ENCODE assay signal across 18 cellular contexts in the genomic region with DNA sequence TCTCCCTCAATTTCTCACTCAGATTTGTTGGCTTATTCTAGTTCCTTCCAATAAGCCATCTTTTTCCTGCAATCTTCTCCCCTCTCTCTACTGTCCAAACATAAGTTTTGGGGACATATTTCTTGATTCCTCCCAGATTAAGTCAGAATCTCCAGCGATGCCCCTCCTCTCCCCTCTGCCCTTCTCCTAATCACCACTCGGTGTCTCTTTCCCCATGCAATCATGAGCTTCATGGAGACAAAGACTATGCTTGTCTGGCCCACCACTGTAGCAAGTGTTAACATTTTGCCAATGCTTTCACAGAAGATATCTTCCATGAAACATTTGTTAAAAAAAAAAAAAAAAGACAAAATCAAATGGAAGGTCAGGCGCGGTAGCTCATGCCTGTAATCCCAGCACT. TPM values are rescaled to one million over a fixed set of nuclear protein-coding genes. Genes with fewer than 3 reads are reported as not detected.
DNase-seq lines count a peak whose midpoint lies in the region; TF ChIP-seq lines count a peak whose summit lies in the region.
"Had no signal": no experiment of that assay in that cellular context is flagged by ENCODE, and none has a peak within 500 bp of the region (broad histone marks: within the 10 kb centered on the region; RNA-seq: fewer than 3 reads in every experiment).

No MANE protein-coding gene starts in this region.

- DNase-seq in Caco-2 (peak; percentile 43 to 48), choroid plexus epithelial cell (ENCODE audit: low read depth) (no peak), mesendoderm (peak; percentile 51), hippocampal formation (lab: John Stamatoyannopoulos, UW) (no peak), glutamatergic neuron (no peak)
- no peak for DNase-seq in activated CD4-positive, alpha-beta T cell treated with anti-CD3 and anti-CD28 coated beads, Interleukin-2, amount 10 ng/mL, durations not matched to agents 7 days and 5 days
- DNase-seq: activated CD4-positive, alpha-beta T cell treated with anti-CD3 and anti-CD28 coated beads, Interleukin-2, amount 50 U/mL, for 1 hour; activated naive CD8-positive, alpha-beta T cell treated with anti-CD3 and anti-CD28 coated beads, Interleukin-2, amount 50 U/mL, for 24 hours; CD4-positive, CD25-positive, alpha-beta regulatory T cell; heart right ventricle; NCI-H2081; Right ventricle myocardium superior; stimulated activated CD4-positive, alpha-beta T cell treated with anti-CD3 and anti-CD28 coated beads, Interleukin-12 subunit alpha, Interleukin-12 subunit beta, amount 100 ng/mL, for 4 hours; stimulated activated naive CD8-positive, alpha-beta T cell treated with anti-CD3 and anti-CD28 coated beads, Interleukin-15, amount 100 ng/mL, for 72 hours; T-helper 9 cell had no signal

- H3K4me1 Mint-ChIP-seq in Caco-2 (ENCODE audit: low read depth, unreplicated experiment) (peaks cover 20% of the 10 kb centered on the region), glutamatergic neuron (ENCODE audit: low read depth, unreplicated experiment) (no peaks in the 10 kb centered on the region)
- peaks cover 10% of the 10 kb centered on the region for H3K4me1 Mint-ChIP-seq in activated CD4-positive, alpha-beta T cell treated with anti-CD3 and anti-CD28 coated beads, Interleukin-2, amount 10 ng/mL, durations not matched to agents 7 days and 5 days

- CTCF ChIA-PET in Caco-2 (lab: Charles Lee) = interaction anchor here (0.6 to 2.1 kb wide), 11 partner anchors 9 to 98 kb away, joined by 3 to 37 read pairs (median 5); a partner anchor contains a TSS
- CTCF ChIA-PET in activated CD4-positive, alpha-beta T cell treated with anti-CD3 and anti-CD28 coated beads, Interleukin-2, amount 10 ng/mL, durations not matched to agents 7 days and 5 days (lab: Charles Lee) = interaction anchor here (0.6 kb wide), 2 partner anchors 179 to 626 kb away, joined by 3 to 5 read pairs; no protein-coding TSS in a partner anchor

- H3K4me1 ChIP-seq in Caco-2 (peaks cover 11% of the 10 kb centered on the region), Loucy (ENCODE audit: insufficient read depth, low read length, poor library complexity, severe bottlenecking) (no peaks in the 10 kb centered on the region), mesendoderm (ENCODE audit: control insufficient read depth, low read depth, low read length) (no peaks in the 10 kb centered on the region)

- H2AK5ac ChIP-seq in mesendoderm (ENCODE audit: low read length) = no peak overlapping the region

- H2BK15ac ChIP-seq in mesendoderm (replicated peaks; ENCODE audit: low read depth) = no peak overlapping the region

- H3K79me2 ChIP-seq in Loucy (ENCODE audit: insufficient read depth, low read length) = no peaks in the 10 kb centered on the region
- H3K79me2 ChIP-seq in mesendoderm (ENCODE audit: control insufficient read depth, insufficient read depth, low read length) = no peaks in the 10 kb centered on the region

- H3K27ac ChIP-seq in mesendoderm (ENCODE audit: low read depth, low read length) = no peak overlapping the region
- H3K27ac ChIP-seq: epithelial cell of prostate, heart right ventricle had no signal

- no TSS peak for BruUV-seq in Caco-2 (replicated peaks; lab: Mats Ljungman, UMichigan)

- H3K79me1 ChIP-seq in mesendoderm (ENCODE audit: low read length) = no peaks in the 10 kb centered on the region

- WGBS in mesendoderm (ENCODE audit: extremely low coverage, insufficient coverage, low lambda C conversion rate) = no CpG with 5 or more reads among the region's 4 CpGs

- H3K56ac ChIP-seq in mesendoderm (ENCODE audit: low read length) = no peak overlapping the region

- H4K8ac ChIP-seq in mesendoderm (ENCODE audit: low read depth, low read length) = no peak overlapping the region

- no peaks in the 10 kb centered on the region for H3K9me3 ChIP-seq in Caco-2
- H3K9me3 ChIP-seq in Loucy (ENCODE audit: insufficient read depth, low read depth, low read length) = no peaks in the 10 kb centered on the region
- H3K9me3 ChIP-seq: heart right ventricle had no signal

- no peaks in the 10 kb centered on the region for H3K9me2 ChIP-seq in Loucy (replicated peaks; ENCODE audit: low read depth, low read length)

- no peak overlapping the region for H4K5ac ChIP-seq in mesendoderm (ENCODE audit: low read length)

- TF ChIP-seq CTCF in Caco-2 (IDR thresholded peaks at IDR 0.05; ENCODE audit: insufficient read depth in 1 of 2, low read depth in 1 of 2, low read length in 1 of 2, severe bottlenecking in 1 of 2, unreplicated experiment in 1 of 2) = peak; percentile 46 to 62
- peak; percentile 30 for TF ChIP-seq CTCF in Loucy (conservative IDR thresholded peaks at IDR 0.05; ENCODE audit: low read length)
- peak; percentile 25 for TF ChIP-seq CTCF in choroid plexus epithelial cell (conservative IDR thresholded peaks at IDR 0.05; ENCODE audit: low read depth, low read length)
- TF ChIP-seq CTCF in glutamatergic neuron (IDR thresholded peaks at IDR 0.05; ENCODE audit: partially characterized antibody, unreplicated experiment) = no peak

- H2AFZ ChIP-seq in Loucy (ENCODE audit: low read length) = no peak overlapping the region

- no peak overlapping the region for H2BK120ac ChIP-seq in mesendoderm (ENCODE audit: low read depth, low read length)

- H3K27ac Mint-ChIP-seq in Caco-2 (ENCODE audit: unreplicated experiment) = peak overlapping the region; percentile 36
- no peak overlapping the region for H3K27ac Mint-ChIP-seq in activated CD4-positive, alpha-beta T cell treated with anti-CD3 and anti-CD28 coated beads, Interleukin-2, amount 10 ng/mL, durations not matched to agents 7 days and 5 days
- H3K27ac Mint-ChIP-seq in glutamatergic neuron (ENCODE audit: unreplicated experiment) = no peak overlapping the region
- H3K27ac Mint-ChIP-seq: activated naive CD8-positive, alpha-beta T cell treated with anti-CD3 and anti-CD28 coated beads, Interleukin-2, amount 50 U/mL, for 24 hours; activated T-cell treated with anti-CD3 and anti-CD28 coated beads, Interleukin-2, amount 50 U/mL, for 72 hours; CD4-positive, CD25-positive, alpha-beta regulatory T cell; stimulated activated naive CD8-positive, alpha-beta T cell treated with anti-CD3 and anti-CD28 coated beads, Interleukin-15, amount 100 ng/mL, for 72 hours had no signal

- no peaks in the 10 kb centered on the region for H3K36me3 Mint-ChIP-seq in Caco-2 (ENCODE audit: insufficient read depth, unreplicated experiment)
- H3K36me3 Mint-ChIP-seq in activated CD4-positive, alpha-beta T cell treated with anti-CD3 and anti-CD28 coated beads, Interleukin-2, amount 10 ng/mL, durations not matched to agents 7 days and 5 days (ENCODE audit: low read depth) = no peaks in the 10 kb centered on the region
- no peaks in the 10 kb centered on the region for H3K36me3 Mint-ChIP-seq in glutamatergic neuron (ENCODE audit: unreplicated experiment)
- H3K36me3 Mint-ChIP-seq: CD4-positive, CD25-positive, alpha-beta regulatory T cell had no signal

- H3K4ac ChIP-seq in mesendoderm (ENCODE audit: low read depth, low read length) = no peak overlapping the region

- H3K9me3 Mint-ChIP-seq in Caco-2 (ENCODE audit: unreplicated experiment) (no peaks in the 10 kb centered on the region), glutamatergic neuron (ENCODE audit: unreplicated experiment) (peaks cover 3% of the 10 kb centered on the region)
- no peaks in the 10 kb centered on the region for H3K9me3 Mint-ChIP-seq in activated CD4-positive, alpha-beta T cell treated with anti-CD3 and anti-CD28 coated beads, Interleukin-2, amount 10 ng/mL, durations not matched to agents 7 days and 5 days
- H3K9me3 Mint-ChIP-seq: activated naive CD8-positive, alpha-beta T cell treated with anti-CD3 and anti-CD28 coated beads, Interleukin-2, amount 50 U/mL, for 24 hours; activated T-cell treated with anti-CD3 and anti-CD28 coated beads, Interleukin-2, amount 50 U/mL, for 72 hours; CD4-positive, CD25-positive, alpha-beta regulatory T cell; stimulated activated naive CD8-positive, alpha-beta T cell treated with anti-CD3 and anti-CD28 coated beads, Interleukin-15, amount 100 ng/mL, for 72 hours had no signal

- H3K4me3 Mint-ChIP-seq in Caco-2 (ENCODE audit: unreplicated experiment) = no peak overlapping the region
- H3K4me3 Mint-ChIP-seq in activated CD4-positive, alpha-beta T cell treated with anti-CD3 and anti-CD28 coated beads, Interleukin-2, amount 10 ng/mL, durations not matched to agents 7 days and 5 days = no peak overlapping the region
- no peak overlapping the region for H3K4me3 Mint-ChIP-seq in glutamatergic neuron (ENCODE audit: unreplicated experiment)
- H3K4me3 Mint-ChIP-seq: activated naive CD8-positive, alpha-beta T cell treated with anti-CD3 and anti-CD28 coated beads, Interleukin-2, amount 50 U/mL, for 24 hours; activated T-cell treated with anti-CD3 and anti-CD28 coated beads, Interleukin-2, amount 50 U/mL, for 72 hours; CD4-positive, CD25-positive, alpha-beta regulatory T cell; stimulated activated naive CD8-positive, alpha-beta T cell treated with anti-CD3 and anti-CD28 coated beads, Interleukin-15, amount 100 ng/mL, for 72 hours had no signal

- H4K20me1 ChIP-seq in Loucy (ENCODE audit: insufficient read depth, low read length, poor library complexity, severe bottlenecking) = no peaks in the 10 kb centered on the region

- intact Hi-C loops in Caco-2 (cut with micrococcal nuclease; ENCODE audit: unreplicated experiment) = loop anchor here (1.0 to 5.0 kb wide), 3 partner anchors 58 to 88 kb away; a partner anchor contains a TSS

- no peak overlapping the region for H3K18ac ChIP-seq in mesendoderm (ENCODE audit: low read length)

- no peaks in the 10 kb centered on the region for H3F3A ChIP-seq in Loucy (ENCODE audit: low read depth)

- H3K9ac ChIP-seq in Loucy (ENCODE audit: low read depth, low read length, poor library complexity, severe bottlenecking) (no peak overlapping the region), mesendoderm (ENCODE audit: low read length) (no peak overlapping the region)

- H3K36me3 ChIP-seq in Caco-2 (ENCODE audit: control insufficient read depth, insufficient read depth, low read length) (no peaks in the 10 kb centered on the region), Loucy (ENCODE audit: insufficient read depth, low read length) (no peaks in the 10 kb centered on the region), mesendoderm (ENCODE audit: control insufficient read depth, insufficient read depth, low read length) (no peaks in the 10 kb centered on the region)
- H3K36me3 ChIP-seq: heart right ventricle had no signal

- POLR2A ChIA-PET in Caco-2 (lab: Charles Lee) = interaction anchor here (1.4 kb wide), 1 partner anchor 58 kb away, joined by 7 read pairs; a partner anchor contains a TSS
- POLR2A ChIA-PET in activated CD4-positive, alpha-beta T cell treated with anti-CD3 and anti-CD28 coated beads, Interleukin-2, amount 10 ng/mL, durations not matched to agents 7 days and 5 days (lab: Charles Lee) = no interaction called here

- H3K4me3 ChIP-seq in Caco-2 (ENCODE audit: low read depth, low read length) (no peak overlapping the region), Loucy (ENCODE audit: low read length, poor library complexity, severe bottlenecking) (no peak overlapping the region), choroid plexus epithelial cell (ENCODE audit: low read depth, low read length) (no peak overlapping the region), mesendoderm (ENCODE audit: low read length) (no peak overlapping the region)
- H3K4me3 ChIP-seq: heart right ventricle had no signal

- no peak overlapping the region for H2BK5ac ChIP-seq in mesendoderm (ENCODE audit: low read length)

- no peak overlapping the region for H3K23ac ChIP-seq in mesendoderm (ENCODE audit: low read length)

- H3K27me3 Mint-ChIP-seq in Caco-2 (ENCODE audit: insufficient read depth, unreplicated experiment) = no peaks in the 10 kb centered on the region
- peaks cover 21% of the 10 kb centered on the region for H3K27me3 Mint-ChIP-seq in activated CD4-positive, alpha-beta T cell treated with anti-CD3 and anti-CD28 coated beads, Interleukin-2, amount 10 ng/mL, durations not matched to agents 7 days and 5 days
- no peaks in the 10 kb centered on the region for H3K27me3 Mint-ChIP-seq in glutamatergic neuron (ENCODE audit: unreplicated experiment)

- H3K27me3 ChIP-seq in Caco-2 (replicated peaks; ENCODE audit: control insufficient read depth, insufficient read depth, low read length) (no peaks in the 10 kb centered on the region), Loucy (ENCODE audit: insufficient read depth, low read length, poor library complexity, severe bottlenecking) (no peaks in the 10 kb centered on the region), mesendoderm (ENCODE audit: insufficient read depth, low read length, poor library complexity) (no peaks in the 10 kb centered on the region)
- H3K27me3 ChIP-seq: heart right ventricle had no signal

- H3K4me2 ChIP-seq in Loucy (ENCODE audit: low read depth, low read length, poor library complexity, severe bottlenecking) (no peak overlapping the region), mesendoderm (ENCODE audit: low read length) (no peak overlapping the region)

RNA-seq across cellular contexts. Expression of a gene that starts 42.4 kb away (rescaled TPM):
- total RNA-seq in Caco-2 (2022) (2.5 and 2.6 TPM in 2 replicates), glutamatergic neuron (ENCODE audit: unreplicated experiment) (not detected)
- polyA plus RNA-seq in mesendoderm (2013, experiment 1 of 2) = under 0.01 TPM
- polyA plus RNA-seq in mesendoderm (2013, experiment 2 of 2) = not detected
- not detected for total RNA-seq in activated CD4-positive, alpha-beta T cell treated with anti-CD3 and anti-CD28 coated beads, Interleukin-2, amount 10 ng/mL, durations not matched to agents 7 days and 5 days
- total RNA-seq: CD4-positive, CD25-positive, alpha-beta regulatory T cell had no signal
- polyA plus RNA-seq: CD4-positive, CD25-positive, alpha-beta regulatory T cell had no signal

RNA-seq across cellular contexts. Expression of a gene that starts 58.4 kb away (rescaled TPM):
- 43.9 and 49.1 TPM in 2 replicates for total RNA-seq in Caco-2 (2022)
- polyA plus RNA-seq in mesendoderm (2013, experiment 1 of 2) = 5.2 TPM
- 5.2 TPM for polyA plus RNA-seq in mesendoderm (2013, experiment 2 of 2)
- 1 to 10 TPM; 8.8 to 9.3 TPM for total RNA-seq in activated CD4-positive, alpha-beta T cell treated with anti-CD3 and anti-CD28 coated beads, Interleukin-2, amount 10 ng/mL, durations not matched to agents 7 days and 5 days
- total RNA-seq in glutamatergic neuron (ENCODE audit: unreplicated experiment) = 4.7 TPM

Comparison
In these comparisons a context has a peak if more than half of its experiments do, and no peak if none do; other contexts are left out.
1. DNase-seq: peak in Caco-2 (2 of 2) and mesendoderm (single experiment); none in choroid plexus epithelial cell (single experiment), activated CD4-positive, alpha-beta T cell treated with anti-CD3 and anti-CD28 coated beads, Interleukin-2, amount 10 ng/mL, durations not matched to agents 7 days and 5 days (single experiment), hippocampal formation (0 of 2) and glutamatergic neuron (single experiment).